ENCODE assay signal across 17 cellular contexts in the genomic region with DNA sequence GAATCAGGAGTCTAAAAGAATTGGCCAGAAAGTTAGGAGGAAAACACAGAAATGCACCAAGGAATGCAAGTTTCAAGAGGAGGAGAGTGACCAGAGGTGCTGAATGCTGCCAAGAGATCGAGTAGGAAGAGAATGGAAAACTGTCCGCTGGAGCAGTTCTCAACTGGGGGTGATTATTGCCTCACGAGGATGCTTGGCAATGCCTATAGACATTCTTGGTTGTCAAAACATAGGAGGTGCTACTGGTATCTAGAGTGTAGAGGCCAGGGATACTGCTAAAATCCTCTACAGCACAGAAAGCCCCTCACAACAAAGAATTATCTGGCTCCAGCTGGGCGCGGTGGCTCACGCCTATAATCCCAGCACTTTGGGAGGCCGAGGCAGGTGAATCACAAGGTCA.
DNase-seq lines count a peak whose midpoint lies in the region; ATAC-seq and TF ChIP-seq lines count a peak whose summit lies in the region.
"Had no signal": no experiment of that assay in that cellular context is flagged by ENCODE, and none has a peak within 500 bp of the region (broad histone marks: within the 10 kb centered on the region; RNA-seq: fewer than 3 reads in every experiment).

No MANE protein-coding gene starts in this region.

- H3K9me3 ChIP-seq in T-helper 17 cell (ENCODE audit: control insufficient read depth, low read length, poor library complexity, severe bottlenecking): no peaks in the 10 kb centered on the region
- H3K9me3 ChIP-seq in esophagus muscularis mucosa: no peaks in the 10 kb centered on the region
- no peaks in the 10 kb centered on the region for H3K9me3 ChIP-seq in thyroid gland
- H3K9me3 ChIP-seq: A549, BE2C had no signal

- no peak overlapping the region for H3K4me3 Mint-ChIP-seq in activated naive CD8-positive, alpha-beta T cell
- no peak overlapping the region for H3K4me3 Mint-ChIP-seq in activated naive CD8-positive, alpha-beta T cell treated with anti-CD3 and anti-CD28 coated beads for 36 hours
- H3K4me3 Mint-ChIP-seq in T-helper 17 cell (no peak overlapping the region), CD14-positive monocyte (no peak overlapping the region)
- H3K4me3 Mint-ChIP-seq: CD4-positive, CD25-positive, alpha-beta regulatory T cell had no signal

- H3K27ac Mint-ChIP-seq in activated naive CD8-positive, alpha-beta T cell: peak overlapping the region; percentile 25
- no peak overlapping the region for H3K27ac Mint-ChIP-seq in activated naive CD8-positive, alpha-beta T cell treated with anti-CD3 and anti-CD28 coated beads for 36 hours
- H3K27ac Mint-ChIP-seq in T-helper 17 cell (peak overlapping the region; percentile 77), CD14-positive monocyte (no peak overlapping the region)
- H3K27ac Mint-ChIP-seq: CD4-positive, CD25-positive, alpha-beta regulatory T cell had no signal

- H3K27ac ChIP-seq in esophagus muscularis mucosa (replicated peaks in 1 of 4): peak overlapping the region; percentile 48 to 84 (median 66)
- peak overlapping the region in 2 of 3 donors; percentile 6 to 89 for H3K27ac ChIP-seq in thyroid gland
- H3K27ac ChIP-seq: A549 had no signal

- TF ChIP-seq EP300 in esophagus muscularis mucosa (IDR thresholded peaks at IDR 0.05): no peak

- no peak for ATAC-seq in T-helper 17 cell
- ATAC-seq: A549 had no signal

- TF ChIP-seq CTCF in esophagus muscularis mucosa (IDR thresholded peaks at IDR 0.05): no peak
- TF ChIP-seq CTCF in thyroid gland (IDR thresholded peaks at IDR 0.05): no peak
- TF ChIP-seq CTCF in CD14-positive monocyte (IDR thresholded peaks at IDR 0.05): no peak

- WGBS in esophagus muscularis mucosa: 49% methylated on average over 7 of the region's 7 CpGs
- WGBS in thyroid gland, 2 donors: 61 to 67% methylated on average over 7 of the region's 7 CpGs

- no peaks in the 10 kb centered on the region for H3K27me3 Mint-ChIP-seq in activated naive CD8-positive, alpha-beta T cell
- H3K27me3 Mint-ChIP-seq in activated naive CD8-positive, alpha-beta T cell treated with anti-CD3 and anti-CD28 coated beads for 36 hours: no peaks in the 10 kb centered on the region
- no peaks in the 10 kb centered on the region for H3K27me3 Mint-ChIP-seq in T-helper 17 cell
- no peaks in the 10 kb centered on the region for H3K27me3 Mint-ChIP-seq in CD14-positive monocyte (ENCODE audit: low read depth in 3 of 3)
- H3K27me3 Mint-ChIP-seq: CD4-positive, CD25-positive, alpha-beta regulatory T cell had no signal

- H3K36me3 ChIP-seq in esophagus muscularis mucosa (peaks cover 0 to 18% (median 10%) of the 10 kb centered on the region in 4 donors), thyroid gland (no peaks in the 10 kb centered on the region)
- H3K36me3 ChIP-seq: BE2C had no signal

- H3K9me3 Mint-ChIP-seq in activated naive CD8-positive, alpha-beta T cell (ENCODE audit: low read depth): no peaks in the 10 kb centered on the region
- H3K9me3 Mint-ChIP-seq in activated naive CD8-positive, alpha-beta T cell treated with anti-CD3 and anti-CD28 coated beads for 36 hours: no peaks in the 10 kb centered on the region
- H3K9me3 Mint-ChIP-seq in CD14-positive monocyte: no peaks in the 10 kb centered on the region
- H3K9me3 Mint-ChIP-seq: CD4-positive, CD25-positive, alpha-beta regulatory T cell had no signal

- DNase-seq in activated naive CD8-positive, alpha-beta T cell treated with anti-CD3 and anti-CD28 coated beads for 36 hours: no peak
- DNase-seq in T-helper 17 cell (no peak), esophagus muscularis mucosa (ENCODE audit: extremely low spot score) (no peak), thyroid gland (peak; percentile 37 to 40), CD14-positive monocyte (ENCODE audit: low spot score) (no peak)
- no peak for DNase-seq in activated CD4-positive, alpha-beta T cell treated with anti-CD3 and anti-CD28 coated beads for 48 hours
- DNase-seq: BE2C; CD4-positive, CD25-positive, alpha-beta regulatory T cell; DMS79; Kasumi-1; NCI-H1694; NCI-H2081; NCI-H2171 treated with DMSO at 0.1 percent for 48 hours; NCI-H446; OCI-M1 had no signal

- H3K4me3 ChIP-seq in esophagus muscularis mucosa (no peak overlapping the region), thyroid gland (replicated peaks in 1 of 3) (no peak overlapping the region)
- H3K4me3 ChIP-seq: A549 had no signal

- peaks cover 8% of the 10 kb centered on the region for H3K36me3 Mint-ChIP-seq in activated naive CD8-positive, alpha-beta T cell
- H3K36me3 Mint-ChIP-seq in activated naive CD8-positive, alpha-beta T cell treated with anti-CD3 and anti-CD28 coated beads for 36 hours: peaks cover 5% of the 10 kb centered on the region
- H3K36me3 Mint-ChIP-seq in T-helper 17 cell (ENCODE audit: low read depth) (peaks cover 19% of the 10 kb centered on the region), CD14-positive monocyte (peaks cover 37 to 47% of the 10 kb centered on the region in 2 donors)

- no peak for TF ChIP-seq POLR2A in esophagus muscularis mucosa (IDR thresholded peaks at IDR 0.05; ENCODE audit: low read depth)
- no peak for TF ChIP-seq POLR2A in thyroid gland (IDR thresholded peaks at IDR 0.05)

- H3K4me1 ChIP-seq in esophagus muscularis mucosa: peaks cover 4 to 76% (median 71%) of the 10 kb centered on the region in 4 donors
- H3K4me1 ChIP-seq in thyroid gland: peaks cover 33 to 69% of the 10 kb centered on the region in 2 donors
- H3K4me1 ChIP-seq: A549, BE2C had no signal

- intact Hi-C loops in esophagus muscularis mucosa (cut with DNase I) (loop anchor here (10.0 kb wide), 1 partner anchor 161 kb away; no protein-coding TSS in a partner anchor), thyroid gland (cut with DNase I) (loop anchor here (10.0 kb wide), 1 partner anchor 49 kb away; no protein-coding TSS in a partner anchor), CD14-positive monocyte (cut with micrococcal nuclease) (no loop called here)

- H3K27me3 ChIP-seq in esophagus muscularis mucosa: no peaks in the 10 kb centered on the region
- H3K27me3 ChIP-seq in thyroid gland: no peaks in the 10 kb centered on the region
- H3K27me3 ChIP-seq: BE2C had no signal

- H3K4me1 Mint-ChIP-seq in activated naive CD8-positive, alpha-beta T cell (ENCODE audit: low read depth): no peaks in the 10 kb centered on the region
- H3K4me1 Mint-ChIP-seq in activated naive CD8-positive, alpha-beta T cell treated with anti-CD3 and anti-CD28 coated beads for 36 hours: peaks cover 2% of the 10 kb centered on the region
- peaks cover 17% of the 10 kb centered on the region for H3K4me1 Mint-ChIP-seq in T-helper 17 cell
- no peaks in the 10 kb centered on the region for H3K4me1 Mint-ChIP-seq in CD14-positive monocyte

Comparison
In these comparisons a context has a peak if more than half of its experiments do, and no peak if none do; other contexts are left out.
1. H3K27ac Mint-ChIP-seq: peak in activated naive CD8-positive, alpha-beta T cell (single experiment) and T-helper 17 cell (single experiment); none in activated naive CD8-positive, alpha-beta T cell treated with anti-CD3 and anti-CD28 coated beads for 36 hours (single experiment) and CD14-positive monocyte (0 of 7).
2. DNase-seq: peak in thyroid gland (2 of 2); none in activated naive CD8-positive, alpha-beta T cell treated with anti-CD3 and anti-CD28 coated beads for 36 hours (single experiment), T-helper 17 cell (0 of 3), esophagus muscularis mucosa (single experiment), activated CD4-positive, alpha-beta T cell treated with anti-CD3 and anti-CD28 coated beads for 48 hours (single experiment) and CD14-positive monocyte (single experiment).
3. intact Hi-C loops: an anchor here in esophagus muscularis mucosa (10.0 kb wide) and thyroid gland (10.0 kb wide); none called in CD14-positive monocyte.